21 cellular contexts compared by ENCODE assay signal in the genomic region with DNA sequence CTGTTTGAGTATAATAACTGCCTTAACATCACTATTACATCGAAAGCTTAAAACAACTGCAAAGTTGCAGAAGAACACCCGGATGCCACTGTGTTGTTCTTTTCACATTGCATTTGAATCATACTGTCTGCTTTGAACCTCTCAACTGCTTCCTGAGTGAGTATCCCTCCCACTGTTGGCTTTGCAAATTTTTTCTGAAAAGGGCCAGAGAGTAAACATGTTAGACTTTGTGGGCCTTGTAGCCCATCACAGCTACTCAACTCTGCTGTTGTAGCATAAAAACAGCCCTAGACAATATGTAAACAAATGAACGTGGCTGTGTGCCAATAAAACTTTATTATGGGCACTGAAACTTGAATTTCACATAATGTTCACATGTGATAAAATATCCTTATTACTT.
DNase-seq lines count a peak whose midpoint lies in the region; ATAC-seq and TF ChIP-seq lines count a peak whose summit lies in the region.
"Had no signal": no experiment of that assay in that cellular context is flagged by ENCODE, and none has a peak within 500 bp of the region (broad histone marks: within the 10 kb centered on the region; RNA-seq: fewer than 3 reads in every experiment).

No MANE protein-coding gene starts in this region.

- POLR2A ChIA-PET in T-cell (lab: Charles Lee): no interaction called here
- POLR2A ChIA-PET in activated CD4-positive, alpha-beta T cell treated with anti-CD3 and anti-CD28 coated beads, Interleukin-2, amount 10 ng/mL, durations not matched to agents 7 days and 5 days (lab: Charles Lee): no interaction called here

- H3K4me3 Mint-ChIP-seq in natural killer cell: no peak overlapping the region
- no peak overlapping the region for H3K4me3 Mint-ChIP-seq in natural killer cell treated with Interleukin-12 subunit alpha and Interleukin-12 subunit beta and Interleukin-15 and Interleukin-18, amount 100 ng/mL, for 72 hours
- peak overlapping the region in 1 of 3 donors; percentile 42 for H3K4me3 Mint-ChIP-seq in T-cell
- peak overlapping the region in 1 of 2 donors; percentile 39 for H3K4me3 Mint-ChIP-seq in effector memory CD8-positive, alpha-beta T cell
- H3K4me3 Mint-ChIP-seq in stimulated activated effector memory CD8-positive, alpha-beta T cell treated with anti-CD3 and anti-CD28 coated beads, Interleukin-12 subunit alpha, Interleukin-12 subunit beta, amount 100 ng/mL, for 72 hours: no peak overlapping the region
- H3K4me3 Mint-ChIP-seq in activated CD4-positive, alpha-beta T cell treated with anti-CD3 and anti-CD28 coated beads, Interleukin-2, amount 10 ng/mL, durations not matched to agents 7 days and 5 days: no peak overlapping the region
- H3K4me3 Mint-ChIP-seq: activated naive CD4-positive, alpha-beta T cell treated with anti-CD3 and anti-CD28 coated beads, Interleukin-2, amount 10 ng/mL, durations not matched to agents 7 days and 5 days; stimulated activated naive CD8-positive, alpha-beta T cell treated with anti-CD3 and anti-CD28 coated beads, Interleukin-15, amount 100 ng/mL, for 72 hours; T-helper 1 cell treated with Interleukin-12 subunit alpha and Interleukin-12 subunit beta and Interleukin-4 antibody, amounts not matched to agents 30 μg/mL and 1 μg/mL, for 36 hours had no signal

- H3K9me3 Mint-ChIP-seq in natural killer cell (no peaks in the 10 kb centered on the region), T-cell (peaks cover 4 to 9% (median 5%) of the 10 kb centered on the region in 3 donors)
- no peaks in the 10 kb centered on the region for H3K9me3 Mint-ChIP-seq in natural killer cell treated with Interleukin-12 subunit alpha and Interleukin-12 subunit beta and Interleukin-15 and Interleukin-18, amount 100 ng/mL, for 72 hours
- H3K9me3 Mint-ChIP-seq in effector memory CD8-positive, alpha-beta T cell: no peaks in the 10 kb centered on the region
- no peaks in the 10 kb centered on the region for H3K9me3 Mint-ChIP-seq in stimulated activated effector memory CD8-positive, alpha-beta T cell treated with anti-CD3 and anti-CD28 coated beads, Interleukin-12 subunit alpha, Interleukin-12 subunit beta, amount 100 ng/mL, for 72 hours
- no peaks in the 10 kb centered on the region for H3K9me3 Mint-ChIP-seq in activated CD4-positive, alpha-beta T cell treated with anti-CD3 and anti-CD28 coated beads, Interleukin-2, amount 10 ng/mL, durations not matched to agents 7 days and 5 days

- no peak for DNase-seq in natural killer cell
- no peak for DNase-seq in natural killer cell treated with Interleukin-12 subunit alpha and Interleukin-12 subunit beta and Interleukin-15 and Interleukin-18, amount 100 ng/mL, for 72 hours (ENCODE audit: low spot score)
- DNase-seq in T-cell: no peak
- no peak for DNase-seq in effector memory CD8-positive, alpha-beta T cell
- DNase-seq in stimulated activated effector memory CD8-positive, alpha-beta T cell treated with anti-CD3 and anti-CD28 coated beads, Interleukin-12 subunit alpha, Interleukin-12 subunit beta, amount 100 ng/mL, for 72 hours (ENCODE audit: low spot score in 2 of 2): no peak
- DNase-seq in activated CD4-positive, alpha-beta T cell treated with anti-CD3 and anti-CD28 coated beads, Interleukin-2, amount 10 ng/mL, durations not matched to agents 7 days and 5 days: no peak
- DNase-seq in dorsolateral prefrontal cortex: no peak
- DNase-seq: activated CD4-positive, alpha-beta T cell treated with anti-CD3 and anti-CD28 coated beads, Interleukin-2, amount 50 U/mL, for 4 hours; activated naive CD4-positive, alpha-beta T cell treated with anti-CD3 and anti-CD28 coated beads, Interleukin-2, amount 10 ng/mL, durations not matched to agents 7 days and 5 days; NCI-H1105; NCI-H2029 treated with DMSO at 0.1 percent for 48 hours; NCI-H446 treated with DMSO at 0.1 percent for 48 hours; NK-92 treated with Interleukin-12 subunit alpha and Interleukin-12 subunit beta, amount 100 ng/mL, for 24 hours; stimulated activated CD4-positive, alpha-beta T cell treated with anti-CD3 and anti-CD28 coated beads, Interleukin-12 subunit alpha, Interleukin-12 subunit beta, amount 100 ng/mL, for 4 hours; stimulated activated CD4-positive, alpha-beta T cell treated with anti-CD3 and anti-CD28 coated beads, Interleukin-4, amount 100 ng/mL, for 4 hours; stimulated activated naive CD8-positive, alpha-beta T cell treated with anti-CD3 and anti-CD28 coated beads, Interleukin-15, amount 100 ng/mL, for 72 hours had no signal

- no peak for ATAC-seq in natural killer cell
- no peak for ATAC-seq in natural killer cell treated with Interleukin-12 subunit alpha and Interleukin-12 subunit beta and Interleukin-15 and Interleukin-18, amount 100 ng/mL, for 72 hours
- peak in 2 of 4 experiments; percentile 31 to 42 for ATAC-seq in T-cell (replicated peaks in 1 of 4)
- no peak for ATAC-seq in effector memory CD8-positive, alpha-beta T cell (replicated peaks)
- peak; percentile 36 for ATAC-seq in stimulated activated effector memory CD8-positive, alpha-beta T cell treated with anti-CD3 and anti-CD28 coated beads, Interleukin-12 subunit alpha, Interleukin-12 subunit beta, amount 100 ng/mL, for 72 hours
- no peak for ATAC-seq in GM18511 (IDR thresholded peaks at IDR 0.05; ENCODE audit: unreplicated experiment)
- ATAC-seq: Panc1; stimulated activated naive CD8-positive, alpha-beta T cell treated with anti-CD3 and anti-CD28 coated beads, Interleukin-15, amount 100 ng/mL, for 72 hours had no signal

- TF ChIP-seq CTCF in natural killer cell (IDR thresholded peaks at IDR 0.05) (no peak), dorsolateral prefrontal cortex (IDR thresholded peaks at IDR 0.05 in 54 of 56, conservative IDR thresholded peaks at IDR 0.05 in 2 of 56; ENCODE audit: low read depth in 1 of 56, partially characterized antibody in 56 of 56) (no peak)

- H3K36me3 Mint-ChIP-seq in natural killer cell: peaks cover 12% of the 10 kb centered on the region
- H3K36me3 Mint-ChIP-seq in natural killer cell treated with Interleukin-12 subunit alpha and Interleukin-12 subunit beta and Interleukin-15 and Interleukin-18, amount 100 ng/mL, for 72 hours: peaks cover 28% of the 10 kb centered on the region
- H3K36me3 Mint-ChIP-seq in T-cell: peaks cover 55% of the 10 kb centered on the region
- peaks cover 9% of the 10 kb centered on the region for H3K36me3 Mint-ChIP-seq in effector memory CD8-positive, alpha-beta T cell (ENCODE audit: insufficient read depth)
- H3K36me3 Mint-ChIP-seq in stimulated activated effector memory CD8-positive, alpha-beta T cell treated with anti-CD3 and anti-CD28 coated beads, Interleukin-12 subunit alpha, Interleukin-12 subunit beta, amount 100 ng/mL, for 72 hours: peaks cover 32% of the 10 kb centered on the region
- peaks cover 30% of the 10 kb centered on the region for H3K36me3 Mint-ChIP-seq in activated CD4-positive, alpha-beta T cell treated with anti-CD3 and anti-CD28 coated beads, Interleukin-2, amount 10 ng/mL, durations not matched to agents 7 days and 5 days (ENCODE audit: low read depth)

- H3K4me1 Mint-ChIP-seq in natural killer cell (peaks cover 26 to 40% of the 10 kb centered on the region in 2 donors), T-cell (peaks cover 31 to 50% (median 43%) of the 10 kb centered on the region in 3 donors)
- H3K4me1 Mint-ChIP-seq in natural killer cell treated with Interleukin-12 subunit alpha and Interleukin-12 subunit beta and Interleukin-15 and Interleukin-18, amount 100 ng/mL, for 72 hours (ENCODE audit: low read depth in 2 of 2): peaks cover 18 to 20% of the 10 kb centered on the region in 2 donors
- peaks cover 27 to 30% of the 10 kb centered on the region in 2 donors for H3K4me1 Mint-ChIP-seq in effector memory CD8-positive, alpha-beta T cell (ENCODE audit: low read depth in 2 of 2)
- peaks cover 57% of the 10 kb centered on the region for H3K4me1 Mint-ChIP-seq in stimulated activated effector memory CD8-positive, alpha-beta T cell treated with anti-CD3 and anti-CD28 coated beads, Interleukin-12 subunit alpha, Interleukin-12 subunit beta, amount 100 ng/mL, for 72 hours
- peaks cover 13% of the 10 kb centered on the region for H3K4me1 Mint-ChIP-seq in activated CD4-positive, alpha-beta T cell treated with anti-CD3 and anti-CD28 coated beads, Interleukin-2, amount 10 ng/mL, durations not matched to agents 7 days and 5 days

- H3K4me3 ChIP-seq in dorsolateral prefrontal cortex: no peak overlapping the region
- H3K4me3 ChIP-seq: SJSA1, tibial nerve had no signal

- H3K27me3 Mint-ChIP-seq in natural killer cell (ENCODE audit: low read depth in 2 of 2): no peaks in the 10 kb centered on the region
- no peaks in the 10 kb centered on the region for H3K27me3 Mint-ChIP-seq in natural killer cell treated with Interleukin-12 subunit alpha and Interleukin-12 subunit beta and Interleukin-15 and Interleukin-18, amount 100 ng/mL, for 72 hours
- no peaks in the 10 kb centered on the region for H3K27me3 Mint-ChIP-seq in T-cell
- no peaks in the 10 kb centered on the region for H3K27me3 Mint-ChIP-seq in effector memory CD8-positive, alpha-beta T cell
- no peaks in the 10 kb centered on the region for H3K27me3 Mint-ChIP-seq in activated CD4-positive, alpha-beta T cell treated with anti-CD3 and anti-CD28 coated beads, Interleukin-2, amount 10 ng/mL, durations not matched to agents 7 days and 5 days
- H3K27me3 Mint-ChIP-seq: activated naive CD4-positive, alpha-beta T cell treated with anti-CD3 and anti-CD28 coated beads, Interleukin-2, amount 10 ng/mL, durations not matched to agents 7 days and 5 days; stimulated activated naive CD8-positive, alpha-beta T cell treated with anti-CD3 and anti-CD28 coated beads, Interleukin-15, amount 100 ng/mL, for 72 hours had no signal

- CTCF ChIA-PET in T-cell (lab: Charles Lee): interaction anchor here in 1 of 2 donors (1.2 kb wide), 1 partner anchor 57 kb away, joined by 3 read pairs; no protein-coding TSS in a partner anchor
- CTCF ChIA-PET in activated CD4-positive, alpha-beta T cell treated with anti-CD3 and anti-CD28 coated beads, Interleukin-2, amount 10 ng/mL, durations not matched to agents 7 days and 5 days (lab: Charles Lee): interaction anchor here (1.7 kb wide), 1 partner anchor 12 kb away, joined by 5 read pairs; no protein-coding TSS in a partner anchor

- no peaks in the 10 kb centered on the region for H3K27me3 ChIP-seq in dorsolateral prefrontal cortex
- H3K27me3 ChIP-seq: SJSA1, tibial nerve had no signal

- H3K27ac ChIP-seq in dorsolateral prefrontal cortex: peak overlapping the region in 2 of 59 donors; percentile 9 to 24
- H3K27ac ChIP-seq: SJSA1, tibial nerve had no signal

- H3K27ac Mint-ChIP-seq in natural killer cell (peak overlapping the region; percentile 86 to 92), T-cell (peak overlapping the region; percentile 90 to 96)
- no peak overlapping the region for H3K27ac Mint-ChIP-seq in natural killer cell treated with Interleukin-12 subunit alpha and Interleukin-12 subunit beta and Interleukin-15 and Interleukin-18, amount 100 ng/mL, for 72 hours
- peak overlapping the region; percentile 77 to 83 for H3K27ac Mint-ChIP-seq in effector memory CD8-positive, alpha-beta T cell
- peak overlapping the region; percentile 89 for H3K27ac Mint-ChIP-seq in stimulated activated effector memory CD8-positive, alpha-beta T cell treated with anti-CD3 and anti-CD28 coated beads, Interleukin-12 subunit alpha, Interleukin-12 subunit beta, amount 100 ng/mL, for 72 hours
- no peak overlapping the region for H3K27ac Mint-ChIP-seq in activated CD4-positive, alpha-beta T cell treated with anti-CD3 and anti-CD28 coated beads, Interleukin-2, amount 10 ng/mL, durations not matched to agents 7 days and 5 days
- H3K27ac Mint-ChIP-seq: activated naive CD4-positive, alpha-beta T cell treated with anti-CD3 and anti-CD28 coated beads, Interleukin-2, amount 10 ng/mL, durations not matched to agents 7 days and 5 days; stimulated activated naive CD8-positive, alpha-beta T cell treated with anti-CD3 and anti-CD28 coated beads, Interleukin-15, amount 100 ng/mL, for 72 hours; T-helper 1 cell treated with Interleukin-12 subunit alpha and Interleukin-12 subunit beta and Interleukin-4 antibody, amounts not matched to agents 30 μg/mL and 1 μg/mL, for 36 hours had no signal

- intact Hi-C loops in natural killer cell (cut with micrococcal nuclease) (no loop called here), dorsolateral prefrontal cortex (cut with DNase I) (no loop called here)

Comparison
In these comparisons a context has a peak if more than half of its experiments do, and no peak if none do; other contexts are left out.
1. H3K27ac Mint-ChIP-seq: peak in natural killer cell (2 of 2), T-cell (2 of 2), effector memory CD8-positive, alpha-beta T cell (2 of 2) and stimulated activated effector memory CD8-positive, alpha-beta T cell treated with anti-CD3 and anti-CD28 coated beads, Interleukin-12 subunit alpha, Interleukin-12 subunit beta, amount 100 ng/mL, for 72 hours (single experiment); none in natural killer cell treated with Interleukin-12 subunit alpha and Interleukin-12 subunit beta and Interleukin-15 and Interleukin-18, amount 100 ng/mL, for 72 hours (0 of 2) and activated CD4-positive, alpha-beta T cell treated with anti-CD3 and anti-CD28 coated beads, Interleukin-2, amount 10 ng/mL, durations not matched to agents 7 days and 5 days (single experiment).